Comparison of ENCODE assay signal across 14 cellular contexts in the genomic region with DNA sequence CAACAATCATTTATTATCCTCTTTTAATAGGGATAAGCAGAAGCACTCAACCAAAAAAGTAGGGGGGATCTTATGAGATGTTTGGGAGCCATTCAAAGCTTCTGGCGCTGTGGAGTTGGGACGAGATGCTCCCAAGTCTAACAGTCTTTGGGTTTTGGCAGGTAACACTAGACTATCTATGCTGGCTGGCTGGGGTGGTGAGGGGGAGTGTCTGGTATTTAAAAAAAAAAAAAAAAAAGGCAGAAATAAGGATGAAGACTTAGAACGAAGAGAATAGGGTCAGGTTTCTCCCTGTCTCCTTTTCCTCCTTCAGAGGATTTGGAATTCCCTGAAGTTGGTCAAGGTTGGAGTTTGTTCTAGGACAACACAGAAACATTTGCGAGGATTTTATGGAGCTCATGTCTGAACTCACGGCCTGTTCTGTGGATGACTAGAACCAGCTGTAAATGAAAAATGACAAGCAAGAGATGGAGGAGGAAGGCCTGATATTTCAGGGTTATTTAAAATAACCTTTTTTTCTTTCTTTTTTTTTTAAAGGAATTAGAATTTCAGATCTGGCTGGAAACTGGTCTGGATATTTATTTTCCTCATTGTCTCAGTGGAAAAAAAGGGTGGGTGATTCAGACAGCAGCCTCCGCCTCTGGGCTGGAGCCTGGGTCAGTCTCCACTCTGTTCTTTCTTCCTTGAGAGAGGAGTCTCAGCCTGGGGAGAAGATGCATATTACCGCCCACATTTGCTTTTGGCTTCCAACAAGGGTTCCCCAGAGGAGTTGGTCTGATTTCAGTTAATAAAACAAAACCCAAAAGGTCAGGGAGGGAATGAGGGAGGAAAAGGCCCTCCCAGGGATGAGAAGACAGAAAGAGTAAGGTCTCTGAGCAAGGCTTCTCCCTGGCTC.
DNase-seq lines count a peak whose midpoint lies in the region; ATAC-seq, FAIRE-seq and TF ChIP-seq lines count a peak whose summit lies in the region.
"Had no signal": no experiment of that assay in that cellular context is flagged by ENCODE, and none has a peak within 500 bp of the region (broad histone marks: within the 10 kb centered on the region; RNA-seq: fewer than 3 reads in every experiment).

No MANE protein-coding gene starts in this region.

- H3K4me1 Mint-ChIP-seq in astrocyte (ENCODE audit: low read depth, unreplicated experiment): peaks cover 3% of the 10 kb centered on the region
- H3K4me1 Mint-ChIP-seq: CD8-positive, alpha-beta memory T cell had no signal

- no peaks in the 10 kb centered on the region for H3K79me2 ChIP-seq in astrocyte (ENCODE audit: insufficient read depth, low read length)

- peak; percentile 33 for DNase-seq in astrocyte (ENCODE audit: low read depth)
- DNase-seq in fibroblast of villous mesenchyme (ENCODE audit: low read depth): peak; percentile 21
- DNase-seq in tibial artery: peak in 1 of 2 donors; percentile 47
- no peak for DNase-seq in CD1c-positive myeloid dendritic cell (ENCODE audit: extremely low spot score)
- DNase-seq in MG63: no peak
- DNase-seq: activated CD8-positive, alpha-beta memory T cell treated with anti-CD3 and anti-CD28 coated beads, Interleukin-2, amount 50 U/mL, for 48 hours; CD8-positive, alpha-beta memory T cell; foreskin keratinocyte; NCI-H524; retina had no signal

- H3K4me3 ChIP-seq in astrocyte (ENCODE audit: insufficient read depth, low read depth, low read length) (no peak overlapping the region), fibroblast of villous mesenchyme (ENCODE audit: low read depth, low read length) (no peak overlapping the region), neutrophil (ENCODE audit: low read depth in 1 of 2, low read length in 1 of 2) (no peak overlapping the region), tibial artery (no peak overlapping the region), MG63 (no peak overlapping the region)

- intact Hi-C loops in tibial artery (cut with DNase I; ENCODE audit: low total_unique reads): no loop called here

- no peaks in the 10 kb centered on the region for H3K9me3 ChIP-seq in astrocyte (ENCODE audit: insufficient read depth, low read depth, low read length)
- H3K9me3 ChIP-seq in neutrophil: no peaks in the 10 kb centered on the region
- peaks cover 0 to 5% (median 3%) of the 10 kb centered on the region in 3 donors for H3K9me3 ChIP-seq in tibial artery
- peaks cover 2% of the 10 kb centered on the region; the same call in 1 of the 2 replicates for H3K9me3 ChIP-seq in MG63

- ATAC-seq in HG02571 (IDR thresholded peaks at IDR 0.05; ENCODE audit: unreplicated experiment): no peak
- ATAC-seq in GM21423 (IDR thresholded peaks at IDR 0.05; ENCODE audit: unreplicated experiment): no peak
- ATAC-seq: foreskin keratinocyte had no signal

- no peak overlapping the region for H2AFZ ChIP-seq in astrocyte (ENCODE audit: low read depth, low read length)

- H3K36me3 ChIP-seq in astrocyte (ENCODE audit: insufficient read depth, low read length) (no peaks in the 10 kb centered on the region), neutrophil (peaks cover 11% of the 10 kb centered on the region), tibial artery (peaks cover 13 to 16% (median 13%) of the 10 kb centered on the region in 3 donors), MG63 (no peaks in the 10 kb centered on the region)

- TF ChIP-seq CTCF in astrocyte (IDR thresholded peaks at IDR 0.05; ENCODE audit: insufficient read depth, low read depth, low read length): no peak
- TF ChIP-seq CTCF in fibroblast of villous mesenchyme (IDR thresholded peaks at IDR 0.05; ENCODE audit: insufficient read depth, low read depth, low read length): no peak
- no peak for TF ChIP-seq CTCF in neutrophil (IDR thresholded peaks at IDR 0.05)
- no peak for TF ChIP-seq CTCF in tibial artery (IDR thresholded peaks at IDR 0.05)

- no peak overlapping the region for H3K4me2 ChIP-seq in astrocyte (ENCODE audit: low read length)

- no peak for FAIRE-seq in astrocyte (lab: Jason Lieb, UNC)
- FAIRE-seq: TTC549 had no signal

- H3K9me3 Mint-ChIP-seq in astrocyte (ENCODE audit: unreplicated experiment): peaks cover 15% of the 10 kb centered on the region

- H4K20me1 ChIP-seq in astrocyte (ENCODE audit: insufficient read depth, low read length): no peaks in the 10 kb centered on the region

- H3K27ac ChIP-seq in astrocyte (ENCODE audit: low read depth, low read length) (no peak overlapping the region), neutrophil (peak overlapping the region; percentile 69), tibial artery (peak overlapping the region; percentile 56 to 71)
- H3K27ac ChIP-seq: foreskin keratinocyte had no signal

- peak overlapping the region; percentile 73 for H3K27ac Mint-ChIP-seq in astrocyte (ENCODE audit: unreplicated experiment)

- peaks cover 20% of the 10 kb centered on the region for H3K36me3 Mint-ChIP-seq in astrocyte (ENCODE audit: low read depth, unreplicated experiment)

- H3K27me3 ChIP-seq in astrocyte (ENCODE audit: insufficient read depth, low read length) (no peaks in the 10 kb centered on the region), neutrophil (no peaks in the 10 kb centered on the region), tibial artery (no peaks in the 10 kb centered on the region), MG63 (no peaks in the 10 kb centered on the region)

- no peak overlapping the region for H3K9ac ChIP-seq in astrocyte (ENCODE audit: low read length)

- H3K4me1 ChIP-seq in astrocyte (ENCODE audit: insufficient read depth, low read length): no peaks in the 10 kb centered on the region
- H3K4me1 ChIP-seq in neutrophil (ENCODE audit: control insufficient read depth in 1 of 2, insufficient read depth in 1 of 2, low read depth in 1 of 2, low read length in 1 of 2): peaks cover 4 to 10% of the 10 kb centered on the region in 2 experiments
- peaks cover 0 to 43% (median 9%) of the 10 kb centered on the region in 4 donors for H3K4me1 ChIP-seq in tibial artery
- H3K4me1 ChIP-seq: foreskin keratinocyte had no signal

- no peaks in the 10 kb centered on the region for H3K27me3 Mint-ChIP-seq in astrocyte (ENCODE audit: low read depth, unreplicated experiment)

- no peak overlapping the region for H3K4me3 Mint-ChIP-seq in astrocyte (ENCODE audit: unreplicated experiment)
- H3K4me3 Mint-ChIP-seq: CD8-positive, alpha-beta memory T cell had no signal

Comparison
In these comparisons a context has a peak if more than half of its experiments do, and no peak if none do; other contexts are left out.
1. DNase-seq: peak in astrocyte (single experiment) and fibroblast of villous mesenchyme (single experiment); none in CD1c-positive myeloid dendritic cell (single experiment) and MG63 (single experiment).